11 cellular contexts compared by ENCODE assay signal in the genomic region with DNA sequence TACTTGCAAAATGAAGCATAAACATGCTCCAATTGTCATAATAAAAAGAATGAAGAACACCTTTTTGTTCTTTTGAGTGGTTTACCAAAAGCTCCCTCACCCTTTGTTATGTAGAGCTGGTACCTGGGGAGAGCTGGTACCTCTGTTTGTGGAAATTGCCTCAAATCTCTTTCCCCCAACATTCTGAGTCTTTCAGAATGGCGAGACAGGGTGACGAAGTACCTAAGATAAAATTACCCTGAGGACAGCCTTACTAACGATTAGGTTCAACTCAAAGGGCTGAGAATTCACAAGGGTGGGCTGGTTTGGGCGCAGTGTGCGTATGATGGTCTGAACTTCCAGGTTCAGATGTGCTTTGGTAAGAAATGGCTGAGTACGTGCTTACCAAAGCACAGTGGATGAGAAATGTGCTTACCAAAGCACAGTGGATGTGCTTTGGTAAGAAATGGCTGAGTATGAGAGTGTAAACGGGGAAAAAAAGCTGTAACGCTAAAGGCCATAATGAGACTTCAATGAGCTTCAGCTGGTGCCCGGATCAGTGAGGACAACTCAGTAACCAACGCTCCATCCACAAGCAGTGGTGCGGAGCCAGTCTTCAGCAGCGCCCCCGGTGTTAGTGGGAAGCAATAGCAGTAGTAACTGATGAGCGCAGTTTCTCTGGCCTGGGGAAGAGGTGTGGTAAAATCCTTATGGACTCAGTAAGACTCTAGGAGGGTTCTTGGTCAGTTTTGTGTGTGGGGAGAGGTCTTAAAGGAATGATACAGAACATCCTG.
DNase-seq lines count a peak whose midpoint lies in the region; ATAC-seq and TF ChIP-seq lines count a peak whose summit lies in the region.
"Had no signal": no experiment of that assay in that cellular context is flagged by ENCODE, and none has a peak within 500 bp of the region (broad histone marks: within the 10 kb centered on the region; RNA-seq: fewer than 3 reads in every experiment).

No MANE protein-coding gene starts in this region.

- H3K4me3 ChIP-seq in choroid plexus epithelial cell (ENCODE audit: low read depth, low read length), result no peak overlapping the region
- H3K4me3 ChIP-seq in breast epithelium, result no peak overlapping the region

- peaks cover 10% of the 10 kb centered on the region for H3K27me3 Mint-ChIP-seq in activated naive CD8-positive, alpha-beta T cell treated with anti-CD3 and anti-CD28 coated beads, Interleukin-2, amount 50 U/mL, for 24 hours
- no peaks in the 10 kb centered on the region for H3K27me3 Mint-ChIP-seq in activated naive CD8-positive, alpha-beta T cell treated with anti-CD3 and anti-CD28 coated beads for 36 hours

- H3K4me1 ChIP-seq in breast epithelium, result no peaks in the 10 kb centered on the region

- intact Hi-C loops in breast epithelium (cut with DNase I; ENCODE audit: low total_unique reads), result no loop called here

- peaks cover 1% of the 10 kb centered on the region for H3K36me3 Mint-ChIP-seq in activated naive CD8-positive, alpha-beta T cell treated with anti-CD3 and anti-CD28 coated beads, Interleukin-2, amount 50 U/mL, for 24 hours (ENCODE audit: low read depth)
- H3K36me3 Mint-ChIP-seq in activated naive CD8-positive, alpha-beta T cell treated with anti-CD3 and anti-CD28 coated beads for 36 hours, result no peaks in the 10 kb centered on the region
- H3K36me3 Mint-ChIP-seq: activated naive CD8-positive, alpha-beta T cell treated with anti-CD3 and anti-CD28 coated beads, Interleukin-2, amount 10 ng/mL, durations not matched to agents 7 days and 5 days had no signal

- no peaks in the 10 kb centered on the region for H3K4me1 Mint-ChIP-seq in activated naive CD8-positive, alpha-beta T cell treated with anti-CD3 and anti-CD28 coated beads, Interleukin-2, amount 50 U/mL, for 24 hours
- H3K4me1 Mint-ChIP-seq in activated naive CD8-positive, alpha-beta T cell treated with anti-CD3 and anti-CD28 coated beads for 36 hours, result no peaks in the 10 kb centered on the region

- no peak overlapping the region for H3K27ac ChIP-seq in breast epithelium

- TF ChIP-seq POLR2A in breast epithelium (IDR thresholded peaks at IDR 0.05), result no peak

- H3K27me3 ChIP-seq in breast epithelium, result no peaks in the 10 kb centered on the region

- H3K36me3 ChIP-seq in breast epithelium, result no peaks in the 10 kb centered on the region

- no peaks in the 10 kb centered on the region for H3K9me3 ChIP-seq in breast epithelium

- peak; percentile 12 for DNase-seq in activated naive CD8-positive, alpha-beta T cell treated with anti-CD3 and anti-CD28 coated beads, Interleukin-2, amount 50 U/mL, for 24 hours
- no peak for DNase-seq in activated naive CD8-positive, alpha-beta T cell treated with anti-CD3 and anti-CD28 coated beads for 36 hours
- peak; percentile 8 for DNase-seq in HT-29 (ENCODE audit: low spot score)
- DNase-seq in choroid plexus epithelial cell (ENCODE audit: low read depth), result no peak
- peak; percentile 28 for DNase-seq in stimulated activated CD8-positive, alpha-beta memory T cell treated with anti-CD3 and anti-CD28 coated beads, Interleukin-4, amount 100 ng/mL, for 48 hours
- DNase-seq in A172 (ENCODE audit: low spot score), result no peak
- no peak for DNase-seq in SK-N-DZ (ENCODE audit: low spot score)
- DNase-seq in breast epithelium (ENCODE audit: low spot score in 2 of 2), result no peak
- DNase-seq: activated naive CD8-positive, alpha-beta T cell treated with anti-CD3 and anti-CD28 coated beads, Interleukin-2, amount 10 ng/mL, durations not matched to agents 7 days and 5 days; DMS153; SHP77 treated with DMSO at 0.1 percent for 48 hours had no signal

- H3K9me3 Mint-ChIP-seq in activated naive CD8-positive, alpha-beta T cell treated with anti-CD3 and anti-CD28 coated beads, Interleukin-2, amount 50 U/mL, for 24 hours, result no peaks in the 10 kb centered on the region
- H3K9me3 Mint-ChIP-seq in activated naive CD8-positive, alpha-beta T cell treated with anti-CD3 and anti-CD28 coated beads for 36 hours, result no peaks in the 10 kb centered on the region
- H3K9me3 Mint-ChIP-seq: activated naive CD8-positive, alpha-beta T cell treated with anti-CD3 and anti-CD28 coated beads, Interleukin-2, amount 10 ng/mL, durations not matched to agents 7 days and 5 days had no signal

- H3K27ac Mint-ChIP-seq in activated naive CD8-positive, alpha-beta T cell treated with anti-CD3 and anti-CD28 coated beads, Interleukin-2, amount 50 U/mL, for 24 hours, result no peak overlapping the region
- no peak overlapping the region for H3K27ac Mint-ChIP-seq in activated naive CD8-positive, alpha-beta T cell treated with anti-CD3 and anti-CD28 coated beads for 36 hours
- H3K27ac Mint-ChIP-seq: activated naive CD8-positive, alpha-beta T cell treated with anti-CD3 and anti-CD28 coated beads, Interleukin-2, amount 10 ng/mL, durations not matched to agents 7 days and 5 days had no signal

- peak; percentile 46 for TF ChIP-seq CTCF in choroid plexus epithelial cell (conservative IDR thresholded peaks at IDR 0.05; ENCODE audit: low read depth, low read length)
- TF ChIP-seq CTCF in breast epithelium (IDR thresholded peaks at IDR 0.05), result no peak

- no peak overlapping the region for H3K4me3 Mint-ChIP-seq in activated naive CD8-positive, alpha-beta T cell treated with anti-CD3 and anti-CD28 coated beads, Interleukin-2, amount 50 U/mL, for 24 hours
- no peak overlapping the region for H3K4me3 Mint-ChIP-seq in activated naive CD8-positive, alpha-beta T cell treated with anti-CD3 and anti-CD28 coated beads for 36 hours
- H3K4me3 Mint-ChIP-seq: activated naive CD8-positive, alpha-beta T cell treated with anti-CD3 and anti-CD28 coated beads, Interleukin-2, amount 10 ng/mL, durations not matched to agents 7 days and 5 days had no signal

- ATAC-seq in activated naive CD8-positive, alpha-beta T cell treated with anti-CD3 and anti-CD28 coated beads, Interleukin-2, amount 50 U/mL, for 24 hours, result no peak

Comparison
In these comparisons a context has a peak if more than half of its experiments do, and no peak if none do; other contexts are left out.
1. DNase-seq: peak in activated naive CD8-positive, alpha-beta T cell treated with anti-CD3 and anti-CD28 coated beads, Interleukin-2, amount 50 U/mL, for 24 hours (single experiment), HT-29 (single experiment) and stimulated activated CD8-positive, alpha-beta memory T cell treated with anti-CD3 and anti-CD28 coated beads, Interleukin-4, amount 100 ng/mL, for 48 hours (single experiment); none in activated naive CD8-positive, alpha-beta T cell treated with anti-CD3 and anti-CD28 coated beads for 36 hours (single experiment), choroid plexus epithelial cell (single experiment), A172 (single experiment), SK-N-DZ (single experiment) and breast epithelium (0 of 2).